Comparison of ENCODE assay signal across 17 cellular contexts in genomic region chr20:63482021-63482587, GRCh38. TPM values are rescaled to one million over a fixed set of nuclear protein-coding genes. Genes with fewer than 3 reads are reported as not detected.
DNase-seq lines count a peak whose midpoint lies in the region; ATAC-seq and TF ChIP-seq lines count a peak whose summit lies in the region.
"Had no signal": no experiment of that assay in that cellular context is flagged by ENCODE, and none has a peak within 500 bp of the region (broad histone marks: within the 10 kb centered on the region; RNA-seq: fewer than 3 reads in every experiment).

No MANE protein-coding gene starts in this region.

- peaks cover 28% of the 10 kb centered on the region for H3K36me3 Mint-ChIP-seq in Calu3 (ENCODE audit: insufficient read depth, unreplicated experiment)
- H3K36me3 Mint-ChIP-seq: CD14-positive monocyte had no signal

- no peaks in the 10 kb centered on the region for H3K9me3 Mint-ChIP-seq in Calu3 (ENCODE audit: low read depth, unreplicated experiment)

- no peaks in the 10 kb centered on the region for H3K9me3 ChIP-seq in BLaER1 treated with 17β-estradiol and CSF1 and Interleukin-3, amounts not matched to agents 10 nM and 100 nM (replicated peaks in 1 of 11)
- no peaks in the 10 kb centered on the region for H3K9me3 ChIP-seq in SK-N-SH
- H3K9me3 ChIP-seq in neural cell (ENCODE audit: low read length): no peaks in the 10 kb centered on the region
- H3K9me3 ChIP-seq: MG63 had no signal

- H2AFZ ChIP-seq in SK-N-SH (ENCODE audit: low read depth) (no peak overlapping the region), neural cell (ENCODE audit: low read depth, low read length) (no peak overlapping the region)

- H3K9me2 ChIP-seq in SK-N-SH (no peaks in the 10 kb centered on the region), neural cell (ENCODE audit: insufficient read depth, low read length) (no peaks in the 10 kb centered on the region)

- intact Hi-C loops in Calu3 (cut with micrococcal nuclease; ENCODE audit: unreplicated experiment): no loop called here

- DNase-seq in Calu3: no peak
- DNase-seq in SK-N-SH: peak; percentile 64
- DNase-seq in ACHN: no peak
- no peak for DNase-seq in NCI-H510A treated with DMSO at 0.1 percent for 48 hours (lab: John Stamatoyannopoulos, UW)
- DNase-seq: DMS153, GOT3, Kasumi-1, MG63, NCI-H1417 treated with DMSO at 0.1 percent for 48 hours, NCI-H187, NCI-H226, NCI-H524 treated with DMSO at 0.1 percent for 48 hours, OCI-M1 had no signal

- H3K4me3 Mint-ChIP-seq in Calu3 (ENCODE audit: low read depth, unreplicated experiment): peak overlapping the region; percentile 32
- H3K4me3 Mint-ChIP-seq: CD14-positive monocyte had no signal

- no peaks in the 10 kb centered on the region for H3K36me3 ChIP-seq in BLaER1 treated with 17β-estradiol and CSF1 and Interleukin-3, amounts not matched to agents 10 nM and 100 nM
- H3K36me3 ChIP-seq in SK-N-SH (replicated peaks in 1 of 2; ENCODE audit: control insufficient read depth in 1 of 2, insufficient read depth in 2 of 2, low read length in 1 of 2) (no peaks in the 10 kb centered on the region), neural cell (ENCODE audit: insufficient read depth, low read length) (no peaks in the 10 kb centered on the region)
- H3K36me3 ChIP-seq: MG63 had no signal

- WGBS in SK-N-SH (ENCODE audit: low lambda C conversion rate): 66% methylated on average over 5 of the region's 11 CpGs

- peaks cover 32 to 79% (median 55%) of the 10 kb centered on the region in 11 experiments for H3K27me3 ChIP-seq in BLaER1 treated with 17β-estradiol and CSF1 and Interleukin-3, amounts not matched to agents 10 nM and 100 nM
- no peaks in the 10 kb centered on the region for H3K27me3 ChIP-seq in SK-N-SH (ENCODE audit: insufficient read depth)
- H3K27me3 ChIP-seq in neural cell (ENCODE audit: insufficient read depth, low read depth, low read length): no peaks in the 10 kb centered on the region

- TF ChIP-seq RAD21 in SK-N-SH (IDR thresholded peaks at IDR 0.05; ENCODE audit: low read length) (no peak), neural cell (conservative IDR thresholded peaks at IDR 0.05) (no peak)

- TF ChIP-seq CTCF in Calu3 (IDR thresholded peaks at IDR 0.05; ENCODE audit: unreplicated experiment) (no peak), SK-N-SH (IDR thresholded peaks at IDR 0.05) (no peak), neural cell (IDR thresholded peaks at IDR 0.05; ENCODE audit: poor library complexity, severe bottlenecking) (no peak)

- CTCF ChIA-PET in Calu3 (lab: Charles Lee) (interaction anchor here (0.6 to 0.9 kb wide), 2 partner anchors 9 to 693 kb away, joined by 3 to 4 read pairs; no protein-coding TSS in a partner anchor), SK-N-SH (lab: Yijun Ruan, JAX) (interaction anchor here (0.7 to 5.9 kb wide), 12 partner anchors 12 to 173 kb away, joined by 3 to 53 read pairs (median 6); no protein-coding TSS in a partner anchor)

- H3K4me2 ChIP-seq in BLaER1 treated with 17β-estradiol and CSF1 and Interleukin-3, amounts not matched to agents 10 nM and 100 nM: peak overlapping the region in 9 of 11 experiments; percentile 14 to 72 (median 48); a peak in 17 of 22 replicates
- no peak overlapping the region for H3K4me2 ChIP-seq in SK-N-SH
- H3K4me2 ChIP-seq in neural cell (ENCODE audit: low read length): no peak overlapping the region

- peak overlapping the region; percentile 19 for H3K27ac Mint-ChIP-seq in Calu3 (ENCODE audit: unreplicated experiment)

- peaks cover 46% of the 10 kb centered on the region for H3K4me1 Mint-ChIP-seq in Calu3 (ENCODE audit: low read depth, unreplicated experiment)
- H3K4me1 Mint-ChIP-seq: CD14-positive monocyte had no signal

- no peak for ATAC-seq in GM21723 (IDR thresholded peaks at IDR 0.05; ENCODE audit: unreplicated experiment)

- BruUV-seq in Calu3 (replicated peaks; lab: Mats Ljungman, UMichigan): no TSS peak

- H3K27ac ChIP-seq in BLaER1 treated with 17β-estradiol and CSF1 and Interleukin-3, amounts not matched to agents 10 nM and 100 nM: no peak overlapping the region
- H3K27ac ChIP-seq in SK-N-SH (ENCODE audit: low read depth in 2 of 2, low read length in 1 of 2): peak overlapping the region in 1 of 2 experiments; percentile 17; a peak in 1 of 4 replicates
- H3K27ac ChIP-seq in neural cell (ENCODE audit: low read length): no peak overlapping the region

- H4K20me1 ChIP-seq in BLaER1 treated with 17β-estradiol and CSF1 and Interleukin-3, amounts not matched to agents 10 nM and 100 nM: peaks cover 0 to 73% (median 19%) of the 10 kb centered on the region in 11 experiments; a peak in 13 of 22 replicates
- no peaks in the 10 kb centered on the region for H4K20me1 ChIP-seq in SK-N-SH (ENCODE audit: insufficient read depth)
- no peaks in the 10 kb centered on the region for H4K20me1 ChIP-seq in neural cell (ENCODE audit: insufficient read depth)

- H3K27me3 Mint-ChIP-seq in Calu3 (ENCODE audit: unreplicated experiment): peaks cover 82% of the 10 kb centered on the region

- no peak for TF ChIP-seq EP300 in SK-N-SH (IDR thresholded peaks at IDR 0.05; ENCODE audit: borderline replicate concordance in 1 of 2, low read depth in 1 of 2, low read length in 1 of 2)
- TF ChIP-seq EP300 in neural cell (conservative IDR thresholded peaks at IDR 0.05; ENCODE audit: poor library complexity, severe bottlenecking): no peak

- 0 out of 22 replicates have a peak overlapping the region, but pooled peaks of 1 of the 11 experiments have one; percentile 5 for H3K9ac ChIP-seq in BLaER1 treated with 17β-estradiol and CSF1 and Interleukin-3, amounts not matched to agents 10 nM and 100 nM
- H3K9ac ChIP-seq in SK-N-SH (no peak overlapping the region), neural cell (ENCODE audit: low read length) (no peak overlapping the region)

- H3K79me2 ChIP-seq in SK-N-SH (ENCODE audit: insufficient read depth): no peaks in the 10 kb centered on the region
- H3K79me2 ChIP-seq in neural cell (replicated peaks; ENCODE audit: insufficient read depth, low read length): no peaks in the 10 kb centered on the region

- no peak overlapping the region for H3K4me3 ChIP-seq in BLaER1 treated with 17β-estradiol and CSF1 and Interleukin-3, amounts not matched to agents 10 nM and 100 nM
- no peak overlapping the region for H3K4me3 ChIP-seq in SK-N-SH (ENCODE audit: low read depth in 2 of 2, low read length in 1 of 2)
- no peak overlapping the region for H3K4me3 ChIP-seq in neural cell (ENCODE audit: low read length)
- H3K4me3 ChIP-seq: MG63 had no signal

- in situ Hi-C loops in ACHN (cut with HindIII; ENCODE audit: low pct_ligation_motif_present, low pct_unique_long_range_greater_than_20kb, low sequenced_read_pairs): no loop called here

- peaks cover 10 to 49% (median 40%) of the 10 kb centered on the region in 10 experiments; a peak in 19 of 20 replicates for H3K4me1 ChIP-seq in BLaER1 treated with 17β-estradiol and CSF1 and Interleukin-3, amounts not matched to agents 10 nM and 100 nM
- peaks cover 0 to 63% of the 10 kb centered on the region in 2 experiments; a peak in 1 of 4 replicates for H3K4me1 ChIP-seq in SK-N-SH (ENCODE audit: control insufficient read depth in 1 of 2, insufficient read depth in 2 of 2, low read depth in 1 of 2, low read length in 1 of 2)

- POLR2A ChIA-PET in SK-N-SH (lab: Yijun Ruan, JAX): interaction anchor here (1.2 kb wide), 1 partner anchor 12 kb away, joined by 5 read pairs; no protein-coding TSS in a partner anchor

- H3F3A ChIP-seq in SK-N-SH (replicated peaks; ENCODE audit: insufficient read depth) (no peaks in the 10 kb centered on the region), neural cell (ENCODE audit: insufficient read depth, low read length, poor library complexity, severe bottlenecking) (no peaks in the 10 kb centered on the region)

TF ChIP-seq in SK-N-SH, 30 proteins besides CTCF, POLR2A, EP300 and RAD21 (continues in another document):
- TF ChIP-seq RFX5 (IDR thresholded peaks at IDR 0.05; ENCODE audit: low read length) (no peak), CHD2 (IDR thresholded peaks at IDR 0.05; ENCODE audit: low read length, partially characterized antibody) (no peak), SIN3A (IDR thresholded peaks at IDR 0.05; ENCODE audit: borderline replicate concordance, low read depth, low read length) (no peak), ELF1 (IDR thresholded peaks at IDR 0.05) (no peak), FOSL2 (IDR thresholded peaks at IDR 0.05; ENCODE audit: borderline replicate concordance, low read depth) (no peak), RXRA (IDR thresholded peaks at IDR 0.05; ENCODE audit: borderline replicate concordance, low read depth) (no peak)

TF ChIP-seq in neural cell, 6 proteins besides CTCF, POLR2A, EP300 and RAD21 (continues in another document):
- peak; percentile 10 for TF ChIP-seq POLR2AphosphoS5 (IDR thresholded peaks at IDR 0.05)

RNA-seq across cellular contexts. Expression of gene KCNQ2, which starts 9.6 kb away (rescaled TPM):
- total RNA-seq in Calu3 (2022): 0.07 and 0.38 TPM in 2 replicates
- polyA plus RNA-seq in SK-N-SH (2012; rRNA removed): 3.9 and 8.3 TPM in 2 replicates
- polyA plus RNA-seq in SK-N-SH (2012; cell fraction: cytosol; rRNA removed): 4.3 and 10.1 TPM in 2 replicates
- polyA plus RNA-seq in SK-N-SH (2012; cell fraction: nucleus; rRNA removed): 4.0 and 7.9 TPM in 2 replicates
- 84.7 and 88.8 TPM in 2 replicates for polyA plus RNA-seq in neural cell
- polyA minus RNA-seq in neural cell: 238 and 304 TPM in 2 replicates
- polyA plus RNA-seq: CD14-positive monocyte had no signal

RNA-seq across cellular contexts. Expression of gene EEF1A2, which starts 16.8 kb away (rescaled TPM):
- total RNA-seq in Calu3 (2022): 359 and 393 TPM in 2 replicates
- 9.2 and 16.5 TPM in 2 replicates for polyA plus RNA-seq in SK-N-SH (2012; rRNA removed)
- polyA plus RNA-seq in SK-N-SH (2012; cell fraction: cytosol; rRNA removed): 14.3 and 20.1 TPM in 2 replicates
- 21.6 and 29.5 TPM in 2 replicates for polyA plus RNA-seq in SK-N-SH (2012; cell fraction: nucleus; rRNA removed)
- polyA plus RNA-seq in neural cell: 208 and 260 TPM in 2 replicates
- 235 and 244 TPM in 2 replicates for polyA minus RNA-seq in neural cell
- polyA plus RNA-seq: CD14-positive monocyte had no signal

RNA-seq across cellular contexts. Expression of gene PPDPF, which starts 38.5 kb away (rescaled TPM):
- 517 and 545 TPM in 2 replicates for total RNA-seq in Calu3 (2022)
- 20.0 and 71.4 TPM in 2 replicates for polyA plus RNA-seq in SK-N-SH (2012; rRNA removed)
- 45.7 and 81.9 TPM in 2 replicates for polyA plus RNA-seq in SK-N-SH (2012; cell fraction: cytosol; rRNA removed)
- 48.9 and 78.6 TPM in 2 replicates for polyA plus RNA-seq in SK-N-SH (2012; cell fraction: nucleus; rRNA removed)
- polyA plus RNA-seq in neural cell: 95.1 and 106 TPM in 2 replicates
- polyA minus RNA-seq in neural cell: 103 and 119 TPM in 2 replicates

RNA-seq across cellular contexts. Expression of gene PTK6, which starts 55.1 kb away (rescaled TPM):
- 15.9 and 22.5 TPM in 2 replicates for total RNA-seq in Calu3 (2022)
- polyA plus RNA-seq in SK-N-SH (2012; rRNA removed) (0.07 and 0.13 TPM in 2 replicates), neural cell (not detected in 2 replicates)
- polyA plus RNA-seq in SK-N-SH (2012; cell fraction: cytosol; rRNA removed): 0.06 and 0.16 TPM in 2 replicates
- 0.26 and 0.27 TPM in 2 replicates for polyA plus RNA-seq in SK-N-SH (2012; cell fraction: nucleus; rRNA removed)
- not detected in 2 replicates for polyA minus RNA-seq in neural cell

Comparison
In these comparisons a context has a peak if more than half of its experiments do, and no peak if none do; other contexts are left out.
1. H3K4me2 ChIP-seq: peak in BLaER1 treated with 17β-estradiol and CSF1 and Interleukin-3, amounts not matched to agents 10 nM and 100 nM (9 of 11); none in SK-N-SH (single experiment) and neural cell (single experiment).